In genomic region chr1:42851960-42852607, GRCh38 we compare ENCODE assay signal across 1 cellular context.
TF ChIP-seq lines count a peak whose summit lies in the region.

No MANE protein-coding gene starts in this region.

TF ChIP-seq in GM12878, 131 proteins besides CTCF, POLR2A, EP300 and RAD21:
- TF ChIP-seq, protein P1, sequence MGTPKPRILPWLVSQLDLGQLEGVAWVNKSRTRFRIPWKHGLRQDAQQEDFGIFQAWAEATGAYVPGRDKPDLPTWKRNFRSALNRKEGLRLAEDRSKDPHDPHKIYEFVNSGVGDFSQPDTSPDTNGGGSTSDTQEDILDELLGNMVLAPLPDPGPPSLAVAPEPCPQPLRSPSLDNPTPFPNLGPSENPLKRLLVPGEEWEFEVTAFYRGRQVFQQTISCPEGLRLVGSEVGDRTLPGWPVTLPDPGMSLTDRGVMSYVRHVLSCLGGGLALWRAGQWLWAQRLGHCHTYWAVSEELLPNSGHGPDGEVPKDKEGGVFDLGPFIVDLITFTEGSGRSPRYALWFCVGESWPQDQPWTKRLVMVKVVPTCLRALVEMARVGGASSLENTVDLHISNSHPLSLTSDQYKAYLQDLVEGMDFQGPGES (IDR thresholded peaks at IDR 0.05), result no peak
- TF ChIP-seq BRCA1 (IDR thresholded peaks at IDR 0.05; ENCODE audit: low read depth, low read length), result no peak
- TF ChIP-seq RUNX3 (IDR thresholded peaks at IDR 0.05; ENCODE audit: low read length), result no peak
- peak; percentile 36; the same call in 1 of the 2 replicates for TF ChIP-seq SPI1 (IDR thresholded peaks at IDR 0.05; ENCODE audit: borderline replicate concordance, insufficient read depth, low read depth, low read length)
